ENCODE assay signal across 1 cellular context in genomic region chr17:51479303-51479702, GRCh38.
TF ChIP-seq lines count a peak whose summit lies in the region.

No MANE protein-coding gene starts in this region.

TF ChIP-seq in GM23338, 12 proteins besides CTCF, POLR2A, EP300 and RAD21 (continued from another document):
- TF ChIP-seq REST (IDR thresholded peaks at IDR 0.05; ENCODE audit: unreplicated experiment) (no peak), EZH2phosphoT487 (IDR thresholded peaks at IDR 0.05; ENCODE audit: unreplicated experiment) (no peak), ZNF462 (CRISPR knock-in tag; IDR thresholded peaks at IDR 0.05) (no peak), CREB1 (CRISPR knock-in tag; IDR thresholded peaks at IDR 0.05; ENCODE audit: low read depth) (no peak), POLR2AphosphoS5 (IDR thresholded peaks at IDR 0.05; ENCODE audit: low read depth) (no peak), STAT1 (IDR thresholded peaks at IDR 0.05; ENCODE audit: unreplicated experiment) (no peak), JUNB (IDR thresholded peaks at IDR 0.05; ENCODE audit: unreplicated experiment) (no peak), NANOG (IDR thresholded peaks at IDR 0.05; ENCODE audit: borderline replicate concordance) (no peak), EZH2 (IDR thresholded peaks at IDR 0.05; ENCODE audit: low read depth, unreplicated experiment) (no peak), ZNF114 (CRISPR knock-in tag; IDR thresholded peaks at IDR 0.05) (no peak)
